1 cellular context compared by ENCODE assay signal in genomic region chr2:31505133-31505532, GRCh38.
TF ChIP-seq lines count a peak whose summit lies in the region.

No MANE protein-coding gene starts in this region.

TF ChIP-seq in GM23338, 12 proteins besides CTCF, POLR2A, EP300 and RAD21 (continued from another document):
- TF ChIP-seq EZH2 (IDR thresholded peaks at IDR 0.05; ENCODE audit: low read depth, unreplicated experiment), result no peak
